In the genomic region with DNA sequence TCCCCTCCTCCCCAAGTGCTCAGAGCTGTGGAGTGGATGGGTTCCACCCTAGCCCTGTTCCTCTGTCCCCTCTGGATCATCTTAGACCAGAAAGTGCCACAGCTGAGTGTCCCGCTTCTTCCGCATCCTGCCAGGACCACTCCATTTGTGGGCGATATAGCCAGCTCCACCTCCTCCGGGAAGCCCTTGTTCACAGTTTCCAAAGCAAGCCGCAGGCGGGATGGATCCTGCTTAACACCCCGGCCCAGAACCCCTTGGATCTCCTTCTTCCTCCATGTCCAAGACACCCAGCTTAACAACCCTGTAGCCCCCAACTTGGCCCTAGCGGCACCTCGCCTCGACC, we compare ENCODE assay signal across 8 cellular contexts.
DNase-seq lines count a peak whose midpoint lies in the region; ATAC-seq and TF ChIP-seq lines count a peak whose summit lies in the region.

No MANE protein-coding gene starts in this region.

- no peak for ATAC-seq in central memory CD8-positive, alpha-beta T cell (replicated peaks; ENCODE audit: extremely low read depth, poor library complexity, severe bottlenecking)
- no peak for ATAC-seq in HG03378 (IDR thresholded peaks at IDR 0.05; ENCODE audit: unreplicated experiment)

- no peak overlapping the region for H3K9ac ChIP-seq in muscle layer of colon (ENCODE audit: low read length)

- H3K27me3 ChIP-seq in HL-60 (ENCODE audit: insufficient read depth, poor library complexity, severe bottlenecking), result no peaks in the 10 kb centered on the region
- H3K27me3 ChIP-seq in muscle layer of colon (ENCODE audit: control insufficient read depth in 1 of 2, insufficient read depth in 2 of 2, low read length in 2 of 2), result no peaks in the 10 kb centered on the region

- DNase-seq in AG09309 (ENCODE audit: low read depth) (no peak), HL-60 (ENCODE audit: low read depth in 1 of 2, low spot score in 1 of 2) (no peak), NCI-H226 (no peak), islet precursor cell (no peak)
- no peak for DNase-seq in central memory CD8-positive, alpha-beta T cell (ENCODE audit: low spot score in 2 of 2)
- no peak for DNase-seq in stimulated activated CD4-positive, alpha-beta T cell treated with anti-CD3 and anti-CD28 coated beads, Interleukin-2, amount 100 ng/mL, for 48 hours

- no peaks in the 10 kb centered on the region for H3K9me3 Mint-ChIP-seq in central memory CD8-positive, alpha-beta T cell

- peak overlapping the region; percentile 88 for H3K27ac ChIP-seq in HL-60 (replicated peaks)
- H3K27ac ChIP-seq in muscle layer of colon (ENCODE audit: low read depth, low read length), result peak overlapping the region; percentile 61

- H3K4me1 ChIP-seq in muscle layer of colon (ENCODE audit: insufficient read depth, low read length), result peaks cover 39% of the 10 kb centered on the region

- no peaks in the 10 kb centered on the region for H3K27me3 Mint-ChIP-seq in central memory CD8-positive, alpha-beta T cell

- H3K4me1 Mint-ChIP-seq in central memory CD8-positive, alpha-beta T cell, result peaks cover 34% of the 10 kb centered on the region

- peak overlapping the region; percentile 99 for H3K27ac Mint-ChIP-seq in central memory CD8-positive, alpha-beta T cell (ENCODE audit: low read depth)

- no peak for TF ChIP-seq CTCF in AG09309 (IDR thresholded peaks at IDR 0.05; ENCODE audit: control insufficient read depth, insufficient read depth, low read depth, low read length, missing control alignments)
- no peak for TF ChIP-seq CTCF in HL-60 (IDR thresholded peaks at IDR 0.05; ENCODE audit: insufficient read depth, low read length)

- H3K36me3 ChIP-seq in muscle layer of colon (ENCODE audit: insufficient read depth, low read length), result peaks cover 26% of the 10 kb centered on the region

- H3K4me3 ChIP-seq in AG09309 (ENCODE audit: control insufficient read depth, low read depth, low read length) (peak overlapping the region; percentile 81), HL-60 (replicated peaks; ENCODE audit: insufficient read depth, low read length) (0 out of 2 replicates have a peak overlapping the region, but pooled peaks have one; percentile 86), muscle layer of colon (ENCODE audit: low read depth in 1 of 2, low read length in 2 of 2) (peak overlapping the region; percentile 90 to 95)

- peak overlapping the region; percentile 98 for H3K4me3 Mint-ChIP-seq in central memory CD8-positive, alpha-beta T cell

- no peaks in the 10 kb centered on the region for H3K9me3 ChIP-seq in muscle layer of colon (ENCODE audit: low read length)

- peaks cover 29% of the 10 kb centered on the region for H3K36me3 Mint-ChIP-seq in central memory CD8-positive, alpha-beta T cell (ENCODE audit: insufficient read depth)
